In genomic region chr9:89154651-89155336, GRCh38 we compare ENCODE assay signal across 10 cellular contexts. TPM values are rescaled to one million over a fixed set of nuclear protein-coding genes. Genes with fewer than 3 reads are reported as not detected.
DNase-seq lines count a peak whose midpoint lies in the region; ATAC-seq and TF ChIP-seq lines count a peak whose summit lies in the region.
"Had no signal": no experiment of that assay in that cellular context is flagged by ENCODE, and none has a peak within 500 bp of the region (broad histone marks: within the 10 kb centered on the region; RNA-seq: fewer than 3 reads in every experiment).

No MANE protein-coding gene starts in this region.

- H2BK120ac ChIP-seq in IMR-90 (ENCODE audit: low read depth, low read length): peak overlapping the region; percentile 99

- peak overlapping the region; percentile 99 for H3K14ac ChIP-seq in IMR-90 (replicated peaks; ENCODE audit: low read depth, low read length)

- H3K4me3 ChIP-seq in BJ (ENCODE audit: low read depth, low read length) (no peak overlapping the region), IMR-90 (ENCODE audit: insufficient read depth, low read depth, low read length) (no peak overlapping the region), adipocyte (ENCODE audit: low read length) (no peak overlapping the region), mucosa of descending colon (no peak overlapping the region)

- peak overlapping the region; percentile 98 for H4K5ac ChIP-seq in IMR-90 (ENCODE audit: low read depth, low read length)

- DNase-seq in BJ (ENCODE audit: low read depth) (peak; percentile 71), IMR-90 (peak; percentile 96), adipocyte (ENCODE audit: low read depth) (peak; percentile 77), kidney tubule cell (ENCODE audit: low spot score) (peak; percentile 93), progenitor cell of endocrine pancreas (ENCODE audit: low spot score, unreplicated experiment) (no peak), mucosa of descending colon (no peak)
- DNase-seq: nephron progenitor cell, SHP77 treated with DMSO at 0.1 percent for 48 hours had no signal

- peak overlapping the region; percentile 97 for H4K91ac ChIP-seq in IMR-90 (ENCODE audit: insufficient read depth, low read depth, low read length)

- peak overlapping the region; percentile 100 for H2BK20ac ChIP-seq in IMR-90 (ENCODE audit: low read depth, low read length)

- H2BK5ac ChIP-seq in IMR-90 (ENCODE audit: low read depth, low read length, poor library complexity, severe bottlenecking): peak overlapping the region; percentile 99

- peak overlapping the region; percentile 77 for H2AFZ ChIP-seq in IMR-90 (replicated peaks; ENCODE audit: low read length, poor library complexity)

- intact Hi-C loops in IMR-90 (cut with micrococcal nuclease): no loop called here
- intact Hi-C loops in mucosa of descending colon (cut with DNase I, micrococcal nuclease): no loop called here

- peak overlapping the region; percentile 89 to 96 for H4K8ac ChIP-seq in IMR-90 (ENCODE audit: low read depth in 2 of 2, low read length in 2 of 2)

- ATAC-seq in IMR-90 (ENCODE audit: low read depth) (peak; percentile 78), HG03432 (IDR thresholded peaks at IDR 0.05; ENCODE audit: unreplicated experiment) (no peak), mucosa of descending colon (no peak), HG02588 (IDR thresholded peaks at IDR 0.05; ENCODE audit: unreplicated experiment) (no peak)

- H3K9me3 Mint-ChIP-seq in progenitor cell of endocrine pancreas (ENCODE audit: low read depth): no peaks in the 10 kb centered on the region

- H3K18ac ChIP-seq in IMR-90 (ENCODE audit: low read depth, low read length): peak overlapping the region; percentile 90

- H3K56ac ChIP-seq in IMR-90 (ENCODE audit: extremely low read depth, insufficient read depth, low read length): peak overlapping the region; percentile 94

- peak overlapping the region; percentile 100 for H2AK5ac ChIP-seq in IMR-90 (ENCODE audit: low read depth, low read length)

- 79% methylated on average over 3 of the region's 14 CpGs; no CpG with 5 or more reads in 1 of the 2 experiments for WGBS in IMR-90 (ENCODE audit: extremely low coverage in 2 of 2, insufficient read length in 1 of 2), 2 experiments

- H3K9me3 ChIP-seq in IMR-90 (ENCODE audit: control insufficient read depth, insufficient read depth, low read length): no peaks in the 10 kb centered on the region
- H3K9me3 ChIP-seq in adipocyte (ENCODE audit: control insufficient read depth, low read length): no peaks in the 10 kb centered on the region
- H3K9me3 ChIP-seq in mucosa of descending colon: no peaks in the 10 kb centered on the region

- no peak overlapping the region for H3K4me3 Mint-ChIP-seq in progenitor cell of endocrine pancreas (ENCODE audit: low read depth)
- H3K4me3 Mint-ChIP-seq: nephron progenitor cell had no signal

- POLR2A ChIA-PET in BJ (lab: Charles Lee) (no interaction called here), IMR-90 (lab: Charles Lee; ENCODE audit: unreplicated experiment) (no interaction called here)

- no peaks in the 10 kb centered on the region; the same call in 1 of the 2 replicates for H3K27me3 ChIP-seq in BJ (ENCODE audit: control insufficient read depth, insufficient read depth, low read length)
- no peaks in the 10 kb centered on the region for H3K27me3 ChIP-seq in IMR-90 (ENCODE audit: control insufficient read depth, insufficient read depth, low read length)
- no peaks in the 10 kb centered on the region for H3K27me3 ChIP-seq in adipocyte (replicated peaks; ENCODE audit: control insufficient read depth, insufficient read depth, low read length)

- no peak overlapping the region for H3K27ac Mint-ChIP-seq in progenitor cell of endocrine pancreas
- H3K27ac Mint-ChIP-seq: nephron progenitor cell had no signal

- peak overlapping the region; percentile 100 for H3K4ac ChIP-seq in IMR-90 (ENCODE audit: low read depth, low read length)

- no peaks in the 10 kb centered on the region for H3K36me3 ChIP-seq in BJ (ENCODE audit: control insufficient read depth, insufficient read depth, low read length)
- H3K36me3 ChIP-seq in IMR-90 (ENCODE audit: control insufficient read depth, insufficient read depth, low read length): no peaks in the 10 kb centered on the region
- no peaks in the 10 kb centered on the region for H3K36me3 ChIP-seq in adipocyte (ENCODE audit: control insufficient read depth, insufficient read depth, low read length, severe bottlenecking)
- H3K36me3 ChIP-seq in mucosa of descending colon (ENCODE audit: low read depth): no peaks in the 10 kb centered on the region

- H3K23ac ChIP-seq in IMR-90 (ENCODE audit: low read depth, low read length): peak overlapping the region; percentile 97

- peak overlapping the region; percentile 65 for H3K4me2 ChIP-seq in IMR-90 (ENCODE audit: low read depth, low read length)

- H3K27ac ChIP-seq in IMR-90 (ENCODE audit: insufficient read depth, low read length): peak overlapping the region; percentile 100

- peaks cover 19% of the 10 kb centered on the region for H3K9me1 ChIP-seq in IMR-90 (ENCODE audit: insufficient read depth, low read length)

- dilution Hi-C loops in IMR-90 (cut with HindIII; ENCODE audit: low sequenced_read_pairs, unreplicated experiment): no loop called here

- in situ Hi-C loops in IMR-90 (cut with MboI; ENCODE audit: low sequenced_read_pairs): no loop called here

- no TSS peak for BruUV-seq in IMR-90 (replicated peaks; lab: Mats Ljungman, UMichigan)

- no peak for TF ChIP-seq POLR2A in IMR-90 (IDR thresholded peaks at IDR 0.05; ENCODE audit: low read depth, low read length)

- peak overlapping the region; percentile 57 for H3K9ac ChIP-seq in IMR-90 (ENCODE audit: low read depth, low read length)
- H3K9ac ChIP-seq in adipocyte (ENCODE audit: low read length): peak overlapping the region; percentile 51

- CTCF ChIA-PET in BJ (lab: Yijun Ruan, JAX): interaction anchor here (0.9 to 1.3 kb wide), 3 partner anchors 13 to 17 kb away, joined by 3 read pairs; no protein-coding TSS in a partner anchor
- CTCF ChIA-PET in IMR-90 (lab: Yijun Ruan, JAX): interaction anchor here (1.1 kb wide), 1 partner anchor 115 kb away, joined by 4 read pairs; no protein-coding TSS in a partner anchor

- TF ChIP-seq CTCF in BJ (IDR thresholded peaks at IDR 0.05; ENCODE audit: insufficient read depth, low read depth, low read length) (no peak), IMR-90 (conservative IDR thresholded peaks at IDR 0.05; ENCODE audit: low read depth, low read length) (no peak), progenitor cell of endocrine pancreas (IDR thresholded peaks at IDR 0.05; ENCODE audit: unreplicated experiment) (no peak), mucosa of descending colon (IDR thresholded peaks at IDR 0.05) (no peak)

- peaks cover 23 to 65% of the 10 kb centered on the region in 2 experiments for H3K79me1 ChIP-seq in IMR-90 (ENCODE audit: low read depth in 1 of 2, low read length in 2 of 2)

- no peaks in the 10 kb centered on the region for H3K27me3 Mint-ChIP-seq in progenitor cell of endocrine pancreas

- no peaks in the 10 kb centered on the region for H4K20me1 ChIP-seq in IMR-90 (ENCODE audit: insufficient read depth, low read length)

- H2AK9ac ChIP-seq in IMR-90 (replicated peaks; ENCODE audit: low read depth, low read length, poor library complexity): peak overlapping the region; percentile 98

- peak overlapping the region; percentile 99; the same call in 2 of the 3 replicates for H2BK15ac ChIP-seq in IMR-90 (ENCODE audit: low read depth, low read length)

- H3K4me1 ChIP-seq in IMR-90 (ENCODE audit: control insufficient read depth, insufficient read depth, low read length): peaks cover 19% of the 10 kb centered on the region
- peaks cover 21% of the 10 kb centered on the region for H3K4me1 ChIP-seq in adipocyte (ENCODE audit: control insufficient read depth, insufficient read depth, low read length)
- no peaks in the 10 kb centered on the region for H3K4me1 ChIP-seq in mucosa of descending colon (ENCODE audit: low read depth)

- no peak for TF ChIP-seq RAD21 in IMR-90 (IDR thresholded peaks at IDR 0.05; ENCODE audit: low read length)

- H3K36me3 Mint-ChIP-seq in progenitor cell of endocrine pancreas (ENCODE audit: insufficient read depth): no peaks in the 10 kb centered on the region

- peaks cover 3% of the 10 kb centered on the region for H3K4me1 Mint-ChIP-seq in progenitor cell of endocrine pancreas (ENCODE audit: low read depth)

TF ChIP-seq in IMR-90, 13 proteins besides CTCF, POLR2A, EP300 and RAD21 (continues in another document):
- TF ChIP-seq RCOR1 (IDR thresholded peaks at IDR 0.05; ENCODE audit: insufficient replicate concordance, low read length) (no peak), ELK1 (IDR thresholded peaks at IDR 0.05; ENCODE audit: borderline replicate concordance, low read depth, low read length) (no peak), NFE2L2 (IDR thresholded peaks at IDR 0.05; ENCODE audit: low read depth, low read length) (peak; percentile 88), FOS (IDR thresholded peaks at IDR 0.05; ENCODE audit: low read depth, low read length) (peak; percentile 87), RFX5 (IDR thresholded peaks at IDR 0.05; ENCODE audit: low read depth, low read length) (no peak), MAFK (IDR thresholded peaks at IDR 0.05; ENCODE audit: low read depth, low read length) (peak; percentile 37; the same call in 1 of the 2 replicates)
- TF ChIP-seq, protein P1, sequence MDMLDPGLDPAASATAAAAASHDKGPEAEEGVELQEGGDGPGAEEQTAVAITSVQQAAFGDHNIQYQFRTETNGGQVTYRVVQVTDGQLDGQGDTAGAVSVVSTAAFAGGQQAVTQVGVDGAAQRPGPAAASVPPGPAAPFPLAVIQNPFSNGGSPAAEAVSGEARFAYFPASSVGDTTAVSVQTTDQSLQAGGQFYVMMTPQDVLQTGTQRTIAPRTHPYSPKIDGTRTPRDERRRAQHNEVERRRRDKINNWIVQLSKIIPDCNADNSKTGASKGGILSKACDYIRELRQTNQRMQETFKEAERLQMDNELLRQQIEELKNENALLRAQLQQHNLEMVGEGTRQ (IDR thresholded peaks at IDR 0.05; ENCODE audit: low read depth, low read length): no peak

RNA-seq across cellular contexts. Expression of gene SHC3, which starts 23.8 kb away (rescaled TPM):
- polyA plus RNA-seq in BJ (2011; rRNA removed) (0.78 and 1.3 TPM in 2 replicates), IMR-90 (2012; rRNA removed) (4.5 and 5.9 TPM in 2 replicates)
- polyA minus RNA-seq in BJ (2011; rRNA and poly(A)+ RNA removed): 1.5 and 2.8 TPM in 2 replicates
- total RNA-seq in IMR-90 (2012; rRNA removed) (13.3 and 13.9 TPM in 2 replicates), progenitor cell of endocrine pancreas (1.3 TPM in 2 replicates), mucosa of descending colon (1 to 10 TPM in 2 of 3 donors, under 1 TPM in 1; 0.35 to 4.8 (median 1.5) TPM)
- polyA plus RNA-seq in IMR-90 (2012; cell fraction: cytosol; rRNA removed): 2.0 and 2.7 TPM in 2 replicates
- polyA plus RNA-seq in IMR-90 (2012; cell fraction: nucleus; rRNA removed; ENCODE audit: low replicate concordance): 7.7 and 10.1 TPM in 2 replicates

Comparison
In these comparisons a context has a peak if more than half of its experiments do, and no peak if none do; other contexts are left out.
1. DNase-seq: peak in BJ (single experiment), IMR-90 (single experiment), adipocyte (single experiment) and kidney tubule cell (single experiment); none in progenitor cell of endocrine pancreas (single experiment) and mucosa of descending colon (0 of 3).